Comparison of ENCODE assay signal across 1 cellular context in genomic region chr2:219056176-219056895, GRCh38.
TF ChIP-seq lines count a peak whose summit lies in the region.

No MANE protein-coding gene starts in this region.

TF ChIP-seq in H1, 55 proteins besides CTCF, POLR2A, EP300 and RAD21:
- TF ChIP-seq SIX5 (IDR thresholded peaks at IDR 0.05; ENCODE audit: low read depth, low read length) (no peak), KDM5A (IDR thresholded peaks at IDR 0.05; ENCODE audit: low read length) (no peak), JUN (IDR thresholded peaks at IDR 0.05; ENCODE audit: low read depth, low read length) (no peak), KDM4A (IDR thresholded peaks at IDR 0.05; ENCODE audit: low read depth, low read length, severe bottlenecking) (no peak), MAX (IDR thresholded peaks at IDR 0.05) (no peak), CREB1 (IDR thresholded peaks at IDR 0.05) (no peak), NANOG (IDR thresholded peaks at IDR 0.05; ENCODE audit: insufficient read depth, low read depth, low read length, poor library complexity, severe bottlenecking) (no peak), ATF3 (IDR thresholded peaks at IDR 0.05; ENCODE audit: insufficient read depth, low read depth, low read length) (no peak), CBX8 (IDR thresholded peaks at IDR 0.05; ENCODE audit: borderline replicate concordance, low read depth, low read length) (no peak), CHD7 (IDR thresholded peaks at IDR 0.05; ENCODE audit: insufficient replicate concordance, low read length) (no peak), POU5F1 (IDR thresholded peaks at IDR 0.05; ENCODE audit: low read depth, low read length) (no peak), GTF2F1 (IDR thresholded peaks at IDR 0.05; ENCODE audit: borderline replicate concordance, low read depth, low read length) (no peak), RNF2 (IDR thresholded peaks at IDR 0.05; ENCODE audit: borderline replicate concordance, low read depth, low read length, missing control alignments, poor library complexity, severe bottlenecking) (no peak), ATF2 (IDR thresholded peaks at IDR 0.05; ENCODE audit: low read length) (no peak), KDM1A (IDR thresholded peaks at IDR 0.05; ENCODE audit: borderline replicate concordance, low read length) (no peak), ZNF274 (IDR thresholded peaks at IDR 0.05; ENCODE audit: borderline replicate concordance, extremely low read depth, low read length) (no peak)
